ENCODE assay signal across 11 cellular contexts in genomic region chrX:10085223-10085622, GRCh38.
DNase-seq lines count a peak whose midpoint lies in the region; ATAC-seq, FAIRE-seq and TF ChIP-seq lines count a peak whose summit lies in the region.
"Had no signal": no experiment of that assay in that cellular context is flagged by ENCODE, and none has a peak within 500 bp of the region (broad histone marks: within the 10 kb centered on the region; RNA-seq: fewer than 3 reads in every experiment).

No MANE protein-coding gene starts in this region.

- H3K27me3 ChIP-seq in CD4-positive, CD25-positive, alpha-beta regulatory T cell (ENCODE audit: control insufficient read depth, insufficient read depth, low read length): no peaks in the 10 kb centered on the region
- H3K27me3 ChIP-seq in endothelial cell of umbilical vein (ENCODE audit: control insufficient read depth in 2 of 2, insufficient read depth in 2 of 2, low read length in 2 of 2): no peaks in the 10 kb centered on the region

- CTCF ChIA-PET in endothelial cell of umbilical vein (lab: Charles Lee): interaction anchor here (0.8 to 1.5 kb wide), 4 partner anchors 11 to 34 kb away, joined by 3 to 5 read pairs (median 4); no protein-coding TSS in a partner anchor

- DNase-seq in CD4-positive, CD25-positive, alpha-beta regulatory T cell: peak in 1 of 3 donors; percentile 73
- peak; percentile 6 to 47 for DNase-seq in NCI-H526 (lab: John Stamatoyannopoulos, UW)
- DNase-seq in endothelial cell of umbilical vein (ENCODE audit: low read depth, low spot score): peak; percentile 51
- DNase-seq in GOT3 (lab: John Stamatoyannopoulos, UW): no peak
- no peak for DNase-seq in islet precursor cell
- DNase-seq: heart right ventricle, NCI-H2171 had no signal

- H3K4me2 ChIP-seq in endothelial cell of umbilical vein (ENCODE audit: insufficient read depth, low read length): peak overlapping the region; percentile 67

- BruUV-seq in endothelial cell of umbilical vein (replicated peaks; lab: Mats Ljungman, UMichigan): no TSS peak

- H3K9me1 ChIP-seq in endothelial cell of umbilical vein (replicated peaks; ENCODE audit: control insufficient read depth, extremely low read depth, insufficient read depth, low read length): no peaks in the 10 kb centered on the region

- no peaks in the 10 kb centered on the region for H3K27me3 Mint-ChIP-seq in CD4-positive, CD25-positive, alpha-beta regulatory T cell

- no peaks in the 10 kb centered on the region for H3K9me3 ChIP-seq in CD4-positive, CD25-positive, alpha-beta regulatory T cell (ENCODE audit: control insufficient read depth in 2 of 2, low read length in 2 of 2)
- no peaks in the 10 kb centered on the region for H3K9me3 ChIP-seq in endothelial cell of umbilical vein (replicated peaks; ENCODE audit: control insufficient read depth, insufficient read depth, low read length)
- H3K9me3 ChIP-seq: heart right ventricle had no signal

- FAIRE-seq in endothelial cell of umbilical vein (lab: Jason Lieb, UNC): peak; percentile 68

- ATAC-seq in CD4-positive, CD25-positive, alpha-beta regulatory T cell (ENCODE audit: low read depth in 2 of 2): peak; percentile 67 to 68
- ATAC-seq in GM18907 (IDR thresholded peaks at IDR 0.05; ENCODE audit: unreplicated experiment) (peak; percentile 39), HG02642 (IDR thresholded peaks at IDR 0.05; ENCODE audit: poor library complexity, unreplicated experiment) (no peak), HG02973 (IDR thresholded peaks at IDR 0.05; ENCODE audit: unreplicated experiment) (no peak)
- ATAC-seq: heart right ventricle had no signal

- intact Hi-C loops in endothelial cell of umbilical vein (cut with micrococcal nuclease): loop anchor here (1.0 to 2.0 kb wide), 2 partner anchors 26 to 62 kb away; no protein-coding TSS in a partner anchor

- peaks cover 4 to 44% (median 31%) of the 10 kb centered on the region in 4 donors for H3K4me1 Mint-ChIP-seq in CD4-positive, CD25-positive, alpha-beta regulatory T cell

- H3K4me1 ChIP-seq in CD4-positive, CD25-positive, alpha-beta regulatory T cell (ENCODE audit: control insufficient read depth, insufficient read depth, low read length, poor library complexity, severe bottlenecking): peaks cover 26% of the 10 kb centered on the region
- peaks cover 52% of the 10 kb centered on the region for H3K4me1 ChIP-seq in endothelial cell of umbilical vein (ENCODE audit: control insufficient read depth, extremely low read depth, insufficient read depth, low read length)

- H3K79me2 ChIP-seq in endothelial cell of umbilical vein (ENCODE audit: control insufficient read depth, insufficient read depth, low read length): peaks cover 23% of the 10 kb centered on the region

- no peak overlapping the region for H3K27ac ChIP-seq in CD4-positive, CD25-positive, alpha-beta regulatory T cell (ENCODE audit: insufficient read depth, low read length, poor library complexity, severe bottlenecking)
- H3K27ac ChIP-seq in endothelial cell of umbilical vein (ENCODE audit: insufficient read depth, low read depth, low read length): peak overlapping the region; percentile 15

- POLR2A ChIA-PET in endothelial cell of umbilical vein (lab: Charles Lee): no interaction called here

- H3K27ac Mint-ChIP-seq in CD4-positive, CD25-positive, alpha-beta regulatory T cell: peak overlapping the region in 2 of 3 donors; percentile 32 to 67

- H3K4me3 ChIP-seq in CD4-positive, CD25-positive, alpha-beta regulatory T cell (ENCODE audit: low read depth, low read length): no peak overlapping the region
- H3K4me3 ChIP-seq in endothelial cell of umbilical vein (replicated peaks in 1 of 3; ENCODE audit: insufficient read depth in 1 of 3, low read depth in 1 of 3, low read length in 3 of 3): no peak overlapping the region
- H3K4me3 ChIP-seq: heart right ventricle, skin epidermis had no signal

- no peak for TF ChIP-seq CTCF in endothelial cell of umbilical vein (IDR thresholded peaks at IDR 0.05; ENCODE audit: extremely low read depth in 1 of 2, insufficient read depth in 1 of 2, low read depth in 1 of 2, low read length in 2 of 2)

- H3K36me3 Mint-ChIP-seq in CD4-positive, CD25-positive, alpha-beta regulatory T cell: no peaks in the 10 kb centered on the region

- no peaks in the 10 kb centered on the region for H3K9me3 Mint-ChIP-seq in CD4-positive, CD25-positive, alpha-beta regulatory T cell

- peak overlapping the region; percentile 26 to 49 (median 31) for H3K4me3 Mint-ChIP-seq in CD4-positive, CD25-positive, alpha-beta regulatory T cell

- H3K36me3 ChIP-seq in CD4-positive, CD25-positive, alpha-beta regulatory T cell (ENCODE audit: control insufficient read depth, insufficient read depth, low read length): no peaks in the 10 kb centered on the region
- H3K36me3 ChIP-seq in endothelial cell of umbilical vein (ENCODE audit: control insufficient read depth in 2 of 2, extremely low read depth in 1 of 2, insufficient read depth in 2 of 2, low read length in 2 of 2): peaks cover 3 to 6% of the 10 kb centered on the region in 2 experiments

- H2AFZ ChIP-seq in endothelial cell of umbilical vein (ENCODE audit: low read depth, low read length): no peak overlapping the region

- dilution Hi-C loops in endothelial cell of umbilical vein (cut with MboI; ENCODE audit: extremely low pct_ligation_motif_present, low sequenced_read_pairs): no loop called here

- H4K20me1 ChIP-seq in endothelial cell of umbilical vein (replicated peaks; ENCODE audit: control insufficient read depth, extremely low read depth, insufficient read depth, low read length): no peaks in the 10 kb centered on the region

- no peak overlapping the region for H3K9ac ChIP-seq in endothelial cell of umbilical vein (replicated peaks; ENCODE audit: extremely low read depth, insufficient read depth, low read length)

- TF ChIP-seq POLR2A in endothelial cell of umbilical vein (IDR thresholded peaks at IDR 0.05; ENCODE audit: low read depth, low read length): no peak

TF ChIP-seq in endothelial cell of umbilical vein, 7 proteins besides CTCF, POLR2A, EP300 and RAD21:
- TF ChIP-seq POLR2AphosphoS5 (IDR thresholded peaks at IDR 0.05; ENCODE audit: insufficient read depth, low read depth, low read length): peak; percentile 42
- TF ChIP-seq FOS (IDR thresholded peaks at IDR 0.05; ENCODE audit: borderline replicate concordance, insufficient read depth, low read length): no peak
- peak; percentile 90 for TF ChIP-seq GATA2 (IDR thresholded peaks at IDR 0.05; ENCODE audit: insufficient read depth, insufficient read length, low read depth, low read length)
- peak; percentile 29 for TF ChIP-seq JUN (IDR thresholded peaks at IDR 0.05; ENCODE audit: borderline replicate concordance, insufficient read depth, insufficient read length, low read depth)

Comparison
In these comparisons a context has a peak if more than half of its experiments do, and no peak if none do; other contexts are left out.
1. ATAC-seq: peak in CD4-positive, CD25-positive, alpha-beta regulatory T cell (2 of 2) and GM18907 (single experiment); none in HG02642 (single experiment) and HG02973 (single experiment).
2. DNase-seq: peak in NCI-H526 (2 of 2) and endothelial cell of umbilical vein (single experiment); none in GOT3 (single experiment) and islet precursor cell (single experiment).